ENCODE assay signal across 1 cellular context in the genomic region with DNA sequence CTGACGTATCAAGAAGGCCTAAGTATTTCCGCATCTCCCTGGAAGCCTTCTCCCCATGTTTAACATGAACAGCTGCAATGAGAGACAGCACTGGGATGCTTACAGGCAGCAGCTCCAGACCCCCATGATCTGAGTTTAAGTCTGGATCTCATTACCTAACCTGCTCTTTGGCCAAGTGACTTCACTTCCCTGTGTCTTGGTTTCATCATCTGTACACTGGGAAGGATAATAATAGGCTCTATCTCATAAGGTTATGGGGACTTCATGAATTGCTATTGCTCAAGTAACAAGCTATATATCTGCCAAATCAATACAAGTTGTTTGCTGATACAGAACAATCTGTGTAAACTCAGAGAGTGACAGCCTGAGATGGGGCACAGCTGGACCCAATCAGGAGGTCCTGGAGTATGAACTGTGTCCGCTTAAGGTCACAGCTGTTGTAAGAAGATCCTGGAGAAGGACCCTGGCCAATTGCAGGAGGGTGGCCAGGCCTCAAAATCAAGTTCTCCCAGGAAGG.
TF ChIP-seq lines count a peak whose summit lies in the region.

No MANE protein-coding gene starts in this region.

TF ChIP-seq in SK-N-SH, 30 proteins besides CTCF, POLR2A, EP300 and RAD21 (continued from another document):
- TF ChIP-seq, protein P1, sequence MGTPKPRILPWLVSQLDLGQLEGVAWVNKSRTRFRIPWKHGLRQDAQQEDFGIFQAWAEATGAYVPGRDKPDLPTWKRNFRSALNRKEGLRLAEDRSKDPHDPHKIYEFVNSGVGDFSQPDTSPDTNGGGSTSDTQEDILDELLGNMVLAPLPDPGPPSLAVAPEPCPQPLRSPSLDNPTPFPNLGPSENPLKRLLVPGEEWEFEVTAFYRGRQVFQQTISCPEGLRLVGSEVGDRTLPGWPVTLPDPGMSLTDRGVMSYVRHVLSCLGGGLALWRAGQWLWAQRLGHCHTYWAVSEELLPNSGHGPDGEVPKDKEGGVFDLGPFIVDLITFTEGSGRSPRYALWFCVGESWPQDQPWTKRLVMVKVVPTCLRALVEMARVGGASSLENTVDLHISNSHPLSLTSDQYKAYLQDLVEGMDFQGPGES (IDR thresholded peaks at IDR 0.05; ENCODE audit: low read depth, low read length): no peak
- TF ChIP-seq JUND (IDR thresholded peaks at IDR 0.05): peak; percentile 85
- peak; percentile 47 for TF ChIP-seq RCOR1 (IDR thresholded peaks at IDR 0.05; ENCODE audit: low read length)
- no peak for TF ChIP-seq EZH2phosphoT487 (IDR thresholded peaks at IDR 0.05; ENCODE audit: borderline replicate concordance, low read depth)
- 0 out of 2 replicates have a peak, but pooled peaks have one; percentile 13 for TF ChIP-seq ELF1 (IDR thresholded peaks at IDR 0.05)
- no peak for TF ChIP-seq MXI1 (IDR thresholded peaks at IDR 0.05; ENCODE audit: low read depth, low read length)
- no peak for TF ChIP-seq YY1 (IDR thresholded peaks at IDR 0.05; ENCODE audit: low read depth)
- no peak for TF ChIP-seq CHD2 (IDR thresholded peaks at IDR 0.05; ENCODE audit: low read length, partially characterized antibody)
- no peak for TF ChIP-seq GABPA (IDR thresholded peaks at IDR 0.05; ENCODE audit: low read depth)
- TF ChIP-seq POLR2AphosphoS5 (IDR thresholded peaks at IDR 0.05; ENCODE audit: low read depth, low read length): peak; percentile 88
- TF ChIP-seq FOXM1 (IDR thresholded peaks at IDR 0.05; ENCODE audit: low read depth): peak; percentile 60
- no peak for TF ChIP-seq USF1 (IDR thresholded peaks at IDR 0.05; ENCODE audit: borderline replicate concordance, low read depth)
- peak; percentile 21; the same call in 1 of the 2 replicates for TF ChIP-seq FOSL2 (IDR thresholded peaks at IDR 0.05; ENCODE audit: borderline replicate concordance, low read depth)
- TF ChIP-seq SMC3 (IDR thresholded peaks at IDR 0.05; ENCODE audit: low read depth, low read length): no peak
- no peak for TF ChIP-seq USF2 (IDR thresholded peaks at IDR 0.05; ENCODE audit: borderline replicate concordance, low read depth, low read length)
- TF ChIP-seq MAX (IDR thresholded peaks at IDR 0.05; ENCODE audit: low read depth): no peak
- no peak for TF ChIP-seq FOXJ3 (CRISPR knock-in tag; IDR thresholded peaks at IDR 0.05)
- TF ChIP-seq, protein P2, sequence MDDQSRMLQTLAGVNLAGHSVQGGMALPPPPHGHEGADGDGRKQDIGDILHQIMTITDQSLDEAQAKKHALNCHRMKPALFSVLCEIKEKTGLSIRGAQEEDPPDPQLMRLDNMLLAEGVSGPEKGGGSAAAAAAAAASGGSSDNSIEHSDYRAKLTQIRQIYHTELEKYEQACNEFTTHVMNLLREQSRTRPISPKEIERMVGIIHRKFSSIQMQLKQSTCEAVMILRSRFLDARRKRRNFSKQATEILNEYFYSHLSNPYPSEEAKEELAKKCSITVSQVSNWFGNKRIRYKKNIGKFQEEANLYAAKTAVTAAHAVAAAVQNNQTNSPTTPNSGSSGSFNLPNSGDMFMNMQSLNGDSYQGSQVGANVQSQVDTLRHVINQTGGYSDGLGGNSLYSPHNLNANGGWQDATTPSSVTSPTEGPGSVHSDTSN (IDR thresholded peaks at IDR 0.05): peak; percentile 95
